In the genomic region with DNA sequence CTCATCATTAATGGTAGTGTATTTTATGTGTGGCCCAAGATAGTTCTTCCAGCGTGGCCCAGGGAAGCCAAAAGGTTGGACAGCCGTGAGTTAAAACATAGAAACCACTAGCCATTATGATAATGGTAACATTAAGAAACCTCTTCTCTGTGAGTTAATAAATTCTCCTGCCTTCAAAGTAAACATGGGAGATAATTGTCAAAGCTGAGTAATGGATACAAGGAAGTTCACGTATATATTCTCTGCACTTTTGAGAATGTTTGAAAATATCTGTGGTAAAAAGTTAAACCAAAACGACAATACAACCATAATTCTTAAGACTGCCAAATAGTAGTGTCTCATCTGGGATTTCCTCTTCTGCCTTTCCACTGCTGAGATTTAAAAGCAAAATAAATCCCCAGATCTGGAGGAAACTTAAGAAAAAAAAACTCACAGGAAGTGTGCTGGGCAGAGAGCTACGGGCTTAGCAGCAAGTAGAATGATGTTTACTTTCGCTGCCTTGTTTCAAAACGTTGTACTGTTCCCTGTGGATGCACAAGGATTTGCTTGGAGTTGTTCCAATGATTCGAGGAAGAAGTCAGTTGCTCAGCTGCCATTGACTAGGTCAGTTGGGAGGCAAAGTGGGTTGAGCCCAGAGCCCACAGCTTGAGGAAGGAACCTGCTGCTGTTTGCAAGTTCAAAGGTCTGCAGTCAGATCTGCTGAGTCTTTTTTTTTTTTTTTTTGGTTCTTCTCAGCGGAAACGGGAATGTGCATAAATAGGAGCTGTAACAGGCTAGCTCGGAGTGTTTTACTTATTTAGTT, we compare ENCODE assay signal across 8 cellular contexts. TPM values are rescaled to one million over a fixed set of nuclear protein-coding genes. Genes with fewer than 3 reads are reported as not detected.
DNase-seq lines count a peak whose midpoint lies in the region; ATAC-seq and TF ChIP-seq lines count a peak whose summit lies in the region.

No MANE protein-coding gene starts in this region.

- H3K9me3 Mint-ChIP-seq in Calu3 (ENCODE audit: low read depth, unreplicated experiment) (no peaks in the 10 kb centered on the region), type B pancreatic cell (no peaks in the 10 kb centered on the region)
- H3K9me3 Mint-ChIP-seq in dendritic cell treated with granulocyte-macrophage colony-stimulating factor and Interleukin-4, amounts not matched to agents 40 ng/mL and 50 ng/mL, for 4 days, result no peaks in the 10 kb centered on the region

- H3K27ac Mint-ChIP-seq in Calu3 (ENCODE audit: unreplicated experiment) (peak overlapping the region; percentile 98), type B pancreatic cell (peak overlapping the region; percentile 96)
- peak overlapping the region; percentile 95 for H3K27ac Mint-ChIP-seq in dendritic cell treated with granulocyte-macrophage colony-stimulating factor and Interleukin-4, amounts not matched to agents 40 ng/mL and 50 ng/mL, for 4 days

- H3K4me1 Mint-ChIP-seq in Calu3 (ENCODE audit: low read depth, unreplicated experiment) (peaks cover 7% of the 10 kb centered on the region), type B pancreatic cell (ENCODE audit: unreplicated experiment) (peaks cover 27% of the 10 kb centered on the region)
- peaks cover 28% of the 10 kb centered on the region for H3K4me1 Mint-ChIP-seq in dendritic cell treated with granulocyte-macrophage colony-stimulating factor and Interleukin-4, amounts not matched to agents 40 ng/mL and 50 ng/mL, for 4 days (ENCODE audit: low read depth)

- H3K36me3 Mint-ChIP-seq in Calu3 (ENCODE audit: insufficient read depth, unreplicated experiment), result peaks cover 41% of the 10 kb centered on the region
- H3K36me3 Mint-ChIP-seq in dendritic cell treated with granulocyte-macrophage colony-stimulating factor and Interleukin-4, amounts not matched to agents 40 ng/mL and 50 ng/mL, for 4 days (ENCODE audit: low read depth), result peaks cover 32% of the 10 kb centered on the region
- no peaks in the 10 kb centered on the region for H3K36me3 Mint-ChIP-seq in type B pancreatic cell

- H3K9me3 ChIP-seq in mesodermal cell (ENCODE audit: control insufficient read depth, low read length), result no peaks in the 10 kb centered on the region

- TF ChIP-seq POLR2A in Raji (IDR thresholded peaks at IDR 0.05; ENCODE audit: insufficient read depth, low read depth, low read length), result peak; percentile 63

- CTCF ChIA-PET in Calu3 (lab: Charles Lee), result interaction anchor here (0.6 to 2.3 kb wide), 7 partner anchors 18 to 75 kb away, joined by 4 to 8 read pairs (median 7); no protein-coding TSS in a partner anchor

- no peak for ATAC-seq in GM21360 (IDR thresholded peaks at IDR 0.05; ENCODE audit: unreplicated experiment)

- intact Hi-C loops in Calu3 (cut with micrococcal nuclease; ENCODE audit: unreplicated experiment), result loop anchor here (2.0 kb wide), 1 partner anchor 18 kb away; no protein-coding TSS in a partner anchor
- intact Hi-C loops in dendritic cell treated with granulocyte-macrophage colony-stimulating factor and Interleukin-4, amounts not matched to agents 40 ng/mL and 50 ng/mL, for 4 days (cut with micrococcal nuclease), result loop anchor here (5.0 kb wide), 1 partner anchor 36 kb away; the partner anchor contains the start of genes DDX54 and RITA1

- no peak for TF ChIP-seq CTCF in Calu3 (IDR thresholded peaks at IDR 0.05; ENCODE audit: unreplicated experiment)
- no peak for TF ChIP-seq CTCF in type B pancreatic cell (conservative IDR thresholded peaks at IDR 0.05)

- BruUV-seq in Calu3 (replicated peaks; lab: Mats Ljungman, UMichigan), result TSS peak; percentile 40

- WGBS in mesodermal cell (ENCODE audit: insufficient coverage in 2 of 2), 2 experiments, result 68% methylated on average over 4 of the region's 11 CpGs

- peaks cover 5% of the 10 kb centered on the region for H3K36me3 ChIP-seq in mesodermal cell (ENCODE audit: control insufficient read depth, insufficient read depth, low read length)

- peak overlapping the region; percentile 6 for H3K27ac ChIP-seq in mesodermal cell (ENCODE audit: low read depth, low read length, severe bottlenecking)

- peaks cover 22% of the 10 kb centered on the region for H3K4me1 ChIP-seq in mesodermal cell (ENCODE audit: control insufficient read depth, insufficient read depth, low read length, poor library complexity, severe bottlenecking)

- no peaks in the 10 kb centered on the region for H3K27me3 Mint-ChIP-seq in Calu3 (ENCODE audit: unreplicated experiment)
- no peaks in the 10 kb centered on the region for H3K27me3 Mint-ChIP-seq in dendritic cell treated with granulocyte-macrophage colony-stimulating factor and Interleukin-4, amounts not matched to agents 40 ng/mL and 50 ng/mL, for 4 days
- no peaks in the 10 kb centered on the region for H3K27me3 Mint-ChIP-seq in type B pancreatic cell

- DNase-seq in Calu3, result peak; percentile 64
- DNase-seq in HuH-7 (ENCODE audit: low spot score), result peak; percentile 80
- no peak for DNase-seq in type B pancreatic cell (ENCODE audit: extremely low spot score, unreplicated experiment)
- no peak for DNase-seq in SKM-1 (lab: John Stamatoyannopoulos, UW; ENCODE audit: unreplicated experiment)

- H3K4me3 ChIP-seq in mesodermal cell (ENCODE audit: extremely low read depth, insufficient read depth, low read length, poor library complexity, severe bottlenecking), result no peak overlapping the region

- H3K4me3 Mint-ChIP-seq in Calu3 (ENCODE audit: low read depth, unreplicated experiment) (peak overlapping the region; percentile 85), type B pancreatic cell (peak overlapping the region; percentile 94)
- H3K4me3 Mint-ChIP-seq in dendritic cell treated with granulocyte-macrophage colony-stimulating factor and Interleukin-4, amounts not matched to agents 40 ng/mL and 50 ng/mL, for 4 days, result peak overlapping the region; percentile 93

RNA-seq across cellular contexts. Expression of gene TPCN1, which starts 1.7 kb away (rescaled TPM):
- total RNA-seq in Calu3 (2022), result 83.0 and 91.1 TPM in 2 replicates
- polyA plus RNA-seq in mesodermal cell (2013, experiment 1 of 2), result 20.2 TPM
- 17.6 TPM for polyA plus RNA-seq in mesodermal cell (2013, experiment 2 of 2)
- 55.6 and 103 TPM in 2 replicates for total RNA-seq in type B pancreatic cell (ENCODE audit: low replicate concordance)

RNA-seq across cellular contexts. Expression of gene RITA1, which starts 37.4 kb away (rescaled TPM):
- 27.4 and 28.4 TPM in 2 replicates for total RNA-seq in Calu3 (2022)
- polyA plus RNA-seq in mesodermal cell (2013, experiment 1 of 2), result 15.3 TPM
- polyA plus RNA-seq in mesodermal cell (2013, experiment 2 of 2), result 12.7 TPM
- total RNA-seq in type B pancreatic cell (ENCODE audit: low replicate concordance), result 19.0 and 21.7 TPM in 2 replicates

RNA-seq across cellular contexts. Expression of gene DDX54, which starts 37.7 kb away (rescaled TPM):
- 104 and 112 TPM in 2 replicates for total RNA-seq in Calu3 (2022)
- 43.4 TPM for polyA plus RNA-seq in mesodermal cell (2013, experiment 1 of 2)
- 35.9 TPM for polyA plus RNA-seq in mesodermal cell (2013, experiment 2 of 2)
- 53.9 and 66.1 TPM in 2 replicates for total RNA-seq in type B pancreatic cell (ENCODE audit: low replicate concordance)

Comparison
In these comparisons a context has a peak if more than half of its experiments do, and no peak if none do; other contexts are left out.
1. DNase-seq: peak in Calu3 (single experiment) and HuH-7 (single experiment); none in type B pancreatic cell (single experiment) and SKM-1 (single experiment).
2. Peak in every context shown above with its lines, with median percentiles within 50 percentile points of each other: H3K27ac Mint-ChIP-seq and H3K4me3 Mint-ChIP-seq.